In the genomic region with DNA sequence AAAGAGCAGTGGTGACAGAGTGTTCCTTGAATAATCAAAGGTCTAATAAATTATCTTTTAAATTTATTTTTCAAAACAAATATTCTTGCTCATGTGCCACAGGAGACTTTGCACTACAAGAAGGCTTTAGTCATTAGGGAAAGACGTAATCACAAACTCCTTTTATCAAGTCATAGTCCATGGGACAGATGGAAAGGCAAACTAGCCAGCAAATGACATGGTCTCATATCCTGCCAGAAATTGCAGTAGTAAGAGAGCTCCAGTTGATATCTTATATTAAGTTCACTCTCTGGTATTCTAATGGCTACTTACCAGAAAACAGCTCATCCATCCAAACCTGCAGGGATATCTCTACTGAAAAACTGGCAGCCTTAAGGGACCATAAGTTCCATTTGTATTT, we compare ENCODE assay signal across 24 cellular contexts.
"Had no signal": no experiment of that assay in that cellular context is flagged by ENCODE, and none has a peak within 500 bp of the region (broad histone marks: within the 10 kb centered on the region; RNA-seq: fewer than 3 reads in every experiment).

No MANE protein-coding gene starts in this region.

- H3K27me3 Mint-ChIP-seq: dendritic cell treated with granulocyte-macrophage colony-stimulating factor and Interleukin-4, amounts not matched to agents 40 ng/mL and 50 ng/mL, for 4 days had no signal

- H3K4me1 ChIP-seq: colonic mucosa, stomach, thyroid gland, vagina had no signal

- DNase-seq: colonic mucosa; effector CD8-positive, alpha-beta T cell; endodermal cell; foreskin melanocyte; mammary epithelial cell; mesendoderm; midbrain; naive thymus-derived CD4-positive, alpha-beta T cell; nephron progenitor cell; nucleus accumbens; posterior cingulate gyrus; retina; stimulated activated CD4-positive, alpha-beta T cell treated with anti-CD3 and anti-CD28 coated beads, Interleukin-2, amount 100 ng/mL, for 24 hours; stimulated activated CD4-positive, alpha-beta T cell treated with anti-CD3 and anti-CD28 coated beads, Interleukin-4, amount 100 ng/mL, for 24 hours; stimulated activated naive CD4-positive, alpha-beta T cell treated with Interleukin-2 at 50 U/mL for 16 hours; stomach; thyroid gland; trophoblast cell had no signal

- H3K4me3 ChIP-seq: colonic mucosa, stomach, thyroid gland, vagina had no signal

- H3K4me1 Mint-ChIP-seq: endodermal cell had no signal

- H3K27ac ChIP-seq: colonic mucosa, epithelial cell of prostate, stomach, thyroid gland, vagina had no signal

- ATAC-seq: esophagus mucosa; naive thymus-derived CD4-positive, alpha-beta T cell; sciatic nerve; stimulated activated effector memory CD8-positive, alpha-beta T cell treated with anti-CD3 and anti-CD28 coated beads, Interleukin-12 subunit alpha, Interleukin-12 subunit beta, amount 100 ng/mL, for 72 hours had no signal

- H3K9me3 ChIP-seq: colonic mucosa, stomach, thyroid gland, vagina had no signal

- H3K4me3 Mint-ChIP-seq: dendritic cell treated with granulocyte-macrophage colony-stimulating factor and Interleukin-4, amounts not matched to agents 40 ng/mL and 50 ng/mL, for 4 days; endodermal cell; naive thymus-derived CD4-positive, alpha-beta T cell; nephron progenitor cell; stimulated activated effector memory CD8-positive, alpha-beta T cell treated with anti-CD3 and anti-CD28 coated beads, Interleukin-12 subunit alpha, Interleukin-12 subunit beta, amount 100 ng/mL, for 72 hours had no signal

- H3K27ac Mint-ChIP-seq: dendritic cell treated with granulocyte-macrophage colony-stimulating factor and Interleukin-4, amounts not matched to agents 40 ng/mL and 50 ng/mL, for 4 days; endodermal cell; naive thymus-derived CD4-positive, alpha-beta T cell; nephron progenitor cell; stimulated activated effector memory CD8-positive, alpha-beta T cell treated with anti-CD3 and anti-CD28 coated beads, Interleukin-12 subunit alpha, Interleukin-12 subunit beta, amount 100 ng/mL, for 72 hours had no signal

- H3K36me3 Mint-ChIP-seq: stimulated activated effector memory CD8-positive, alpha-beta T cell treated with anti-CD3 and anti-CD28 coated beads, Interleukin-12 subunit alpha, Interleukin-12 subunit beta, amount 100 ng/mL, for 72 hours had no signal

- H3K9me3 Mint-ChIP-seq: dendritic cell treated with granulocyte-macrophage colony-stimulating factor and Interleukin-4, amounts not matched to agents 40 ng/mL and 50 ng/mL, for 4 days; endodermal cell; nephron progenitor cell; stimulated activated effector memory CD8-positive, alpha-beta T cell treated with anti-CD3 and anti-CD28 coated beads, Interleukin-12 subunit alpha, Interleukin-12 subunit beta, amount 100 ng/mL, for 72 hours had no signal

- H3K36me3 ChIP-seq: colonic mucosa, stomach, thyroid gland, vagina had no signal

- H3K27me3 ChIP-seq: colonic mucosa, stomach, thyroid gland, vagina had no signal
